In genomic region chr7:67438174-67438837, GRCh38 we compare ENCODE assay signal across 1 cellular context.
TF ChIP-seq lines count a peak whose summit lies in the region.

No MANE protein-coding gene starts in this region.

TF ChIP-seq in K562, 482 proteins besides CTCF, POLR2A, EP300 and RAD21 (continued from another document):
- TF ChIP-seq ZNF143 (CRISPR knock-in tag; IDR thresholded peaks at IDR 0.05) = no peak
- TF ChIP-seq SLC30A9 (CRISPR knock-in tag; IDR thresholded peaks at IDR 0.05) = no peak
- no peak for TF ChIP-seq THAP12 (CRISPR knock-in tag; IDR thresholded peaks at IDR 0.05)
- TF ChIP-seq SRSF1 (IDR thresholded peaks at IDR 0.05; ENCODE audit: low read depth, low read length) = no peak
- TF ChIP-seq MAFK (IDR thresholded peaks at IDR 0.05; ENCODE audit: low read length) = no peak
- TF ChIP-seq ASH1L (IDR thresholded peaks at IDR 0.05; ENCODE audit: borderline replicate concordance, low read depth, partially characterized antibody) = peak; percentile 28
- no peak for TF ChIP-seq ZNF518B (CRISPR knock-in tag; IDR thresholded peaks at IDR 0.05)
- TF ChIP-seq USF2 (CRISPR knock-in tag; IDR thresholded peaks at IDR 0.05) = peak; percentile 80
- no peak for TF ChIP-seq FOXJ3 (CRISPR knock-in tag; IDR thresholded peaks at IDR 0.05)
- TF ChIP-seq CREBBP (IDR thresholded peaks at IDR 0.05; ENCODE audit: low read depth, low read length) = no peak
- no peak for TF ChIP-seq HDAC2 (IDR thresholded peaks at IDR 0.05)
- no peak for TF ChIP-seq ZZZ3 (IDR thresholded peaks at IDR 0.05)
- no peak for TF ChIP-seq SETDB1 (IDR thresholded peaks at IDR 0.05; ENCODE audit: low read length)
- no peak for TF ChIP-seq ZNF146 (CRISPR knock-in tag; IDR thresholded peaks at IDR 0.05; ENCODE audit: unreplicated experiment)
- no peak for TF ChIP-seq ILK (tag; IDR thresholded peaks at IDR 0.05; ENCODE audit: borderline replicate concordance, low read depth)
- TF ChIP-seq HCFC1 (IDR thresholded peaks at IDR 0.05; ENCODE audit: low read depth, low read length) = no peak
- no peak for TF ChIP-seq TFAM (CRISPR knock-in tag; conservative IDR thresholded peaks at IDR 0.05)
- TF ChIP-seq NFATC3 (IDR thresholded peaks at IDR 0.05) = no peak
- no peak for TF ChIP-seq ZNF778 (CRISPR knock-in tag; IDR thresholded peaks at IDR 0.05)
- TF ChIP-seq GTF2E2 (tag; IDR thresholded peaks at IDR 0.05) = no peak
- no peak for TF ChIP-seq BCLAF1 (IDR thresholded peaks at IDR 0.05; ENCODE audit: borderline replicate concordance in 1 of 2, control insufficient read depth in 1 of 2, low read depth in 2 of 2, low read length in 1 of 2)
- TF ChIP-seq RBM25 (IDR thresholded peaks at IDR 0.05; ENCODE audit: low read depth, low read length, severe bottlenecking) = peak; percentile 58
- TF ChIP-seq ADNP (tag; IDR thresholded peaks at IDR 0.05) = no peak
- TF ChIP-seq HDAC3 (IDR thresholded peaks at IDR 0.05; ENCODE audit: borderline replicate concordance, partially characterized antibody) = no peak
- TF ChIP-seq BACH1 (tag; IDR thresholded peaks at IDR 0.05) = no peak
- no peak for TF ChIP-seq SMARCE1 (IDR thresholded peaks at IDR 0.05)
- TF ChIP-seq NFYB (IDR thresholded peaks at IDR 0.05; ENCODE audit: extremely low read depth, insufficient read length) = peak; percentile 89
- TF ChIP-seq ZNF121 (CRISPR knock-in tag; conservative IDR thresholded peaks at IDR 0.05) = no peak
- TF ChIP-seq PTBP1 (IDR thresholded peaks at IDR 0.05; ENCODE audit: low read depth, low read length) = no peak
- no peak for TF ChIP-seq PCBP1 (IDR thresholded peaks at IDR 0.05; ENCODE audit: low read depth, low read length, poor library complexity, severe bottlenecking)
- no peak for TF ChIP-seq JUNB (CRISPR knock-in tag; conservative IDR thresholded peaks at IDR 0.05)
- TF ChIP-seq KAT7 (CRISPR knock-in tag; IDR thresholded peaks at IDR 0.05; ENCODE audit: borderline replicate concordance) = no peak
- TF ChIP-seq ZC3H8 (IDR thresholded peaks at IDR 0.05) = no peak
- TF ChIP-seq FOS (IDR thresholded peaks at IDR 0.05; ENCODE audit: extremely low read depth, insufficient read length) = peak; percentile 69
- no peak for TF ChIP-seq MAFF (IDR thresholded peaks at IDR 0.05; ENCODE audit: low read length)
- no peak for TF ChIP-seq OTX1 (CRISPR knock-in tag; IDR thresholded peaks at IDR 0.05)
- no peak for TF ChIP-seq ZNF354B (CRISPR knock-in tag; IDR thresholded peaks at IDR 0.05)
- TF ChIP-seq GATAD2A (IDR thresholded peaks at IDR 0.05) = no peak
- peak; percentile 74 for TF ChIP-seq RAD51 (IDR thresholded peaks at IDR 0.05; ENCODE audit: borderline replicate concordance, low read depth)
- no peak for TF ChIP-seq E2F6 (IDR thresholded peaks at IDR 0.05; ENCODE audit: borderline replicate concordance in 1 of 2, extremely low read depth in 1 of 2, insufficient read depth in 1 of 2, insufficient read length in 1 of 2, low read depth in 1 of 2, low read length in 1 of 2, poor library complexity in 1 of 2, severe bottlenecking in 1 of 2)
- TF ChIP-seq ZNF609 (CRISPR knock-in tag; IDR thresholded peaks at IDR 0.05; ENCODE audit: borderline replicate concordance) = no peak
- TF ChIP-seq SMC3 (conservative IDR thresholded peaks at IDR 0.05; ENCODE audit: insufficient read depth, low read depth, low read length) = no peak
- TF ChIP-seq ZNF133 (CRISPR knock-in tag; IDR thresholded peaks at IDR 0.05) = no peak
